ENCODE assay signal across 32 cellular contexts in the genomic region with DNA sequence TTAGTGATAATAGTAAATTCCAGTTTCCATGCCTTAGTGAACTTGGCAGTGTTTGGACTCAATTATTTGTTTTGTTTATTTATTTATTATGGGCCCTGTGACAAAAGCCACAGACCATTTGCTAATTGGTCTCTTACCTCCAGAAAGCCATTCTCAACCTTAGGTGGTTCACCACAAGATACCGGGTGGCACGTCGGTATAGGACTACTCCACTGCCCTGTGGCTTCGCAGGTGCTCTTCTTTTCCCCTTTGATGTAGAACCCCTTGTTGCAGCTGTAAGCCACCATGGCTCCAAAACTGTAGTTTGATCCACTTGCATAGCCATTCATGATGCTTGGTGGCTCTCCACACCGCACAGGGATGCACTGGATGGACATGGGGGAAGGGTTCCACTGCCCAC.
"Had no signal": no experiment of that assay in that cellular context is flagged by ENCODE, and none has a peak within 500 bp of the region (broad histone marks: within the 10 kb centered on the region; RNA-seq: fewer than 3 reads in every experiment).

No MANE protein-coding gene starts in this region.

- H3K27ac ChIP-seq: PC-9, RWPE1, SJCRH30, SK-N-MC had no signal

- DNase-seq: Karpas-422, NCI-H1048, NCI-H1092 treated with DMSO at 0.1 percent for 48 hours, NCI-H1105 treated with DMSO at 0.1 percent for 48 hours, NCI-H1417, NCI-H1436, NCI-H146, NCI-H1694, NCI-H187, NCI-H1930, NCI-H2029 treated with DMSO at 0.1 percent for 48 hours, NCI-H2081 treated with DMSO at 0.1 percent for 48 hours, NCI-H2107, NCI-H2171, NCI-H226, NCI-H446 treated with DMSO at 0.1 percent for 48 hours, NCI-H510A, NCI-H524, NCI-H526, NCI-H69, NCI-H748 treated with DMSO at 0.1 percent for 48 hours, NCI-H82, PC-9, SHP77, SIG-M5, SJCRH30, T-helper 1 cell had no signal

- H3K36me3 ChIP-seq: SJCRH30 had no signal

- H3K4me3 ChIP-seq: PC-9, SJCRH30, SK-N-MC had no signal

- H3K4me2 ChIP-seq: PC-9 had no signal

- H2AFZ ChIP-seq: PC-9 had no signal

- ATAC-seq: Panc1, Right ventricle myocardium inferior, SK-N-SH treated with all-trans-retinoic acid at 6 μM for 48 hours had no signal

- H3K4me1 ChIP-seq: SJCRH30 had no signal
